In the genomic region with DNA sequence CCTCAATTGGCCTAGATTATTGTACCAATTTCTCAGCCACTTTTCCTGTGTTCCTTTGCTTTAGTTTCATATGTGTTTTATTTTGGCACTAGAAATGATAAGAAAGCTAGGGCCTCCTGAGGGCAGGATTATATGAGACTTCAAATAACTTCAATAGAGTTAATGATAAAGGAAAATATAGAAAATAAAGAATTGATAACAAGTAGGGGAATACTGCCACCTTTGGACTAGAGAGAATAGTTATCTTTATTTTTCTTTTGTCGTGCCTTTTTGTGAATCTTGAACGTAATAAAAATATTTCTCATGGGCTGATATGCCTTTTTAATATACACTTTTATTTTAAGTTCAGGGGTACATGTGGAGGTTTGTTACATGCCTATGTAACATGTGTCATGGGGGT, we compare ENCODE assay signal across 26 cellular contexts. TPM values are rescaled to one million over a fixed set of nuclear protein-coding genes. Genes with fewer than 3 reads are reported as not detected.
A peak's percentile ranks its signal among the peaks of the same experiment; 100 is the strongest.
DNase-seq lines count a peak whose midpoint lies in the region; ATAC-seq, FAIRE-seq and TF ChIP-seq lines count a peak whose summit lies in the region.
"Had no signal": no experiment of that assay in that cellular context is flagged by ENCODE, and none has a peak within 500 bp of the region (broad histone marks: within the 10 kb centered on the region; RNA-seq: fewer than 3 reads in every experiment).

No MANE protein-coding gene starts in this region.

- peak; percentile 90 for FAIRE-seq in A204.1 (lab: Jason Lieb, UNC)
- FAIRE-seq: GM12878, H1 had no signal

- no peak overlapping the region for H4K8ac ChIP-seq in H9 (replicated peaks; ENCODE audit: insufficient read length, low read depth, low read length)

- no peak overlapping the region for H3K9ac ChIP-seq in H9 (ENCODE audit: extremely low read depth, insufficient read length, low read length)

- H2AK5ac ChIP-seq in H9 (ENCODE audit: insufficient read length, low read length) = no peak overlapping the region

- no peaks in the 10 kb centered on the region for H3K27me3 ChIP-seq in H9 (ENCODE audit: insufficient read depth, low read length)
- H3K27me3 ChIP-seq: thyroid gland had no signal

- H3K18ac ChIP-seq in H9 (ENCODE audit: insufficient read length, low read depth, low read length) = no peak overlapping the region

- no peaks in the 10 kb centered on the region for H3K79me2 ChIP-seq in H9 (ENCODE audit: insufficient read depth, low read length)

- no peak overlapping the region for H3K4ac ChIP-seq in H9 (ENCODE audit: low read depth, low read length)

- no peaks in the 10 kb centered on the region for H3K79me1 ChIP-seq in H9 (ENCODE audit: insufficient read depth, low read depth, low read length, poor library complexity, severe bottlenecking)

- H3K14ac ChIP-seq in H9 (ENCODE audit: insufficient read depth, low read length) = no peak overlapping the region

- no peak overlapping the region for H3K56ac ChIP-seq in H9 (ENCODE audit: insufficient read length, low read depth, low read length)

- no peak overlapping the region for H3K4me3 ChIP-seq in epithelial cell of esophagus (ENCODE audit: low read length)
- H3K4me3 ChIP-seq: GM12878, prostate gland, thyroid gland had no signal

- H2BK120ac ChIP-seq in H9 (ENCODE audit: low read depth, low read length, poor library complexity, severe bottlenecking) = no peak overlapping the region

- no peak overlapping the region for H4K5ac ChIP-seq in H9 (ENCODE audit: insufficient read length, low read depth, low read length)

- H3K4me1 ChIP-seq in H9 (ENCODE audit: insufficient read depth, low read length) = no peaks in the 10 kb centered on the region
- H3K4me1 ChIP-seq: prostate gland, thyroid gland had no signal

- H2AFZ ChIP-seq in H9 (ENCODE audit: low read length) = no peak overlapping the region

- no peak overlapping the region for H3T11ph ChIP-seq in H9 (ENCODE audit: low read length)

- no peaks in the 10 kb centered on the region for H3K27me3 Mint-ChIP-seq in H9 (ENCODE audit: low read depth)
- H3K27me3 Mint-ChIP-seq: CD4-positive, alpha-beta T cell had no signal

- H3K27ac Mint-ChIP-seq in H9 = no peak overlapping the region
- H3K27ac Mint-ChIP-seq: CD4-positive, alpha-beta T cell; T-helper 1 cell treated with Interleukin-12 subunit alpha and Interleukin-12 subunit beta and Interleukin-4 antibody, amounts not matched to agents 30 μg/mL and 1 μg/mL, for 36 hours had no signal

- H3K4me3 Mint-ChIP-seq in H9 = no peak overlapping the region
- H3K4me3 Mint-ChIP-seq: CD4-positive, alpha-beta T cell; neural crest cell; T-helper 1 cell treated with Interleukin-12 subunit alpha and Interleukin-12 subunit beta and Interleukin-4 antibody, amounts not matched to agents 30 μg/mL and 1 μg/mL, for 36 hours had no signal

- no peak overlapping the region for H4K91ac ChIP-seq in H9 (ENCODE audit: insufficient read length, low read depth, low read length)

- TF ChIP-seq CTCF in H9 (conservative IDR thresholded peaks at IDR 0.05) (peak; percentile 33; the same call in 2 of the 3 replicates), epithelial cell of esophagus (IDR thresholded peaks at IDR 0.05; ENCODE audit: insufficient read depth, low read depth, low read length, missing control alignments) (peak; percentile 8)

- no peak for ATAC-seq in GM21786 (IDR thresholded peaks at IDR 0.05; ENCODE audit: unreplicated experiment)
- ATAC-seq: GM12878 had no signal

- H3K23me2 ChIP-seq in H9 (ENCODE audit: insufficient read length, low read depth, low read length, poor library complexity, severe bottlenecking) = no peaks in the 10 kb centered on the region

- H3K4me1 Mint-ChIP-seq in H9 = no peaks in the 10 kb centered on the region
- H3K4me1 Mint-ChIP-seq: neural crest cell had no signal

- no peaks in the 10 kb centered on the region for H4K20me1 ChIP-seq in H9 (ENCODE audit: control insufficient read depth, insufficient read depth, insufficient read length)

- no peak overlapping the region for H2BK15ac ChIP-seq in H9 (ENCODE audit: low read depth, low read length)

- H3K36me3 Mint-ChIP-seq in H9 (ENCODE audit: insufficient read depth in 1 of 3, low read depth in 3 of 3) = no peaks in the 10 kb centered on the region

- WGBS in H9 (ENCODE audit: extremely low coverage, insufficient read length, low lambda C conversion rate) = no CpG with 5 or more reads among the region's 2 CpGs

- H3K27ac ChIP-seq in H9 (ENCODE audit: insufficient read length, low read depth, low read length) = no peak overlapping the region
- H3K27ac ChIP-seq: prostate gland, thyroid gland had no signal

- no peak overlapping the region for H3K4me2 ChIP-seq in H9 (ENCODE audit: insufficient read depth, insufficient read length, low read length)

- no peak overlapping the region for H2BK5ac ChIP-seq in H9 (ENCODE audit: insufficient read length, low read length)

- DNase-seq in H9 (no peak), OCI-M1 (lab: John Stamatoyannopoulos, UW) (peak; percentile 9), epithelial cell of esophagus (ENCODE audit: low read depth) (no peak), foreskin melanocyte (no peak), cerebellar nuclear complex (lab: John Stamatoyannopoulos, UW) (no peak), NCI-H524 (lab: John Stamatoyannopoulos, UW) (no peak)
- DNase-seq: activated gamma-delta T cell; amygdala; CD4-positive, alpha-beta T cell; DMS153; glutamatergic neuron; KG1; NCI-H1092 treated with DMSO at 0.1 percent for 48 hours; NCI-H2081; NCI-H510A; SIG-M5; stimulated activated CD4-positive, alpha-beta T cell treated with anti-CD3 and anti-CD28 coated beads, Interleukin-1b, Interleukin-23, amount 100 ng/mL, for 48 hours; stimulated activated naive CD4-positive, alpha-beta T cell; thyroid gland had no signal

- H2BK12ac ChIP-seq in H9 (ENCODE audit: insufficient read length, low read depth, low read length) = no peak overlapping the region

- no peaks in the 10 kb centered on the region for H3K9me3 Mint-ChIP-seq in H9
- H3K9me3 Mint-ChIP-seq: CD4-positive, alpha-beta T cell; neural crest cell; T-helper 1 cell treated with Interleukin-12 subunit alpha and Interleukin-12 subunit beta and Interleukin-4 antibody, amounts not matched to agents 30 μg/mL and 1 μg/mL, for 36 hours had no signal

- H2BK20ac ChIP-seq in H9 (ENCODE audit: low read depth, low read length, poor library complexity, severe bottlenecking) = no peak overlapping the region

- no peak overlapping the region for H3K23ac ChIP-seq in H9 (ENCODE audit: insufficient read length, low read depth, low read length)

- no peaks in the 10 kb centered on the region for H3K9me3 ChIP-seq in H9 (ENCODE audit: control insufficient read depth, low read depth, low read length)
- H3K9me3 ChIP-seq: prostate gland, thyroid gland had no signal

RNA-seq across cellular contexts. Expression of gene RBL2, which starts 29.3 kb away (rescaled TPM):
- 17.0 and 17.3 TPM in 2 replicates for total RNA-seq in H9 (2021)
